ENCODE assay signal across 11 cellular contexts in genomic region chr1:178738780-178739179, GRCh38. TPM values are rescaled to one million over a fixed set of nuclear protein-coding genes. Genes with fewer than 3 reads are reported as not detected.
DNase-seq lines count a peak whose midpoint lies in the region; ATAC-seq and TF ChIP-seq lines count a peak whose summit lies in the region.
"Had no signal": no experiment of that assay in that cellular context is flagged by ENCODE, and none has a peak within 500 bp of the region (broad histone marks: within the 10 kb centered on the region; RNA-seq: fewer than 3 reads in every experiment).

No MANE protein-coding gene starts in this region.

- no peaks in the 10 kb centered on the region for H3K27me3 Mint-ChIP-seq in memory B cell
- no peaks in the 10 kb centered on the region for H3K27me3 Mint-ChIP-seq in stimulated activated memory B cell treated with anti-CD40 and anti-IgM and Interleukin-4, amounts not matched to agents 10 μg/mL and 1 μg/mL and 100 μg/mL, for 72 hours
- H3K27me3 Mint-ChIP-seq: CD4-positive, CD25-positive, alpha-beta regulatory T cell had no signal

- no peak overlapping the region for H3K56ac ChIP-seq in IMR-90 (ENCODE audit: extremely low read depth, insufficient read depth, low read length)

- peaks cover 98% of the 10 kb centered on the region for H3K79me2 ChIP-seq in OCI-LY1 (ENCODE audit: insufficient read depth, low read length)

- H3K18ac ChIP-seq in IMR-90 (ENCODE audit: low read depth, low read length) = no peak overlapping the region

- peaks cover 34% of the 10 kb centered on the region for H3K4me1 Mint-ChIP-seq in memory B cell
- peaks cover 61% of the 10 kb centered on the region for H3K4me1 Mint-ChIP-seq in stimulated activated memory B cell treated with anti-CD40 and anti-IgM and Interleukin-4, amounts not matched to agents 10 μg/mL and 1 μg/mL and 100 μg/mL, for 72 hours

- no peak overlapping the region for H4K8ac ChIP-seq in IMR-90 (ENCODE audit: low read depth in 2 of 2, low read length in 2 of 2)

- peaks cover 6% of the 10 kb centered on the region for H3K9me3 Mint-ChIP-seq in memory B cell
- H3K9me3 Mint-ChIP-seq in stimulated activated memory B cell treated with anti-CD40 and anti-IgM and Interleukin-4, amounts not matched to agents 10 μg/mL and 1 μg/mL and 100 μg/mL, for 72 hours = peaks cover 5% of the 10 kb centered on the region

- no peak overlapping the region for H2BK5ac ChIP-seq in IMR-90 (ENCODE audit: low read depth, low read length, poor library complexity, severe bottlenecking)

- H3K9me1 ChIP-seq in IMR-90 (ENCODE audit: insufficient read depth, low read length) = no peaks in the 10 kb centered on the region; the same call in 1 of the 2 replicates

- POLR2A ChIA-PET in IMR-90 (lab: Charles Lee; ENCODE audit: unreplicated experiment) = no interaction called here

- H3K9ac ChIP-seq in IMR-90 (ENCODE audit: low read depth, low read length) (no peak overlapping the region), OCI-LY1 (ENCODE audit: low read length) (no peak overlapping the region)
- H3K9ac ChIP-seq: BLaER1 treated with 17β-estradiol and CSF1 and Interleukin-3, amounts not matched to agents 10 nM and 100 nM had no signal

- in situ Hi-C loops in IMR-90 (cut with MboI; ENCODE audit: low sequenced_read_pairs) = loop anchor here (10.0 kb wide), 1 partner anchor 194 kb away; no protein-coding TSS in a partner anchor
- in situ Hi-C loops in ACHN (cut with HindIII; ENCODE audit: low pct_ligation_motif_present, low pct_unique_long_range_greater_than_20kb, low sequenced_read_pairs) = no loop called here

- no peak overlapping the region for H3K14ac ChIP-seq in IMR-90 (replicated peaks; ENCODE audit: low read depth, low read length)

- H2AFZ ChIP-seq in IMR-90 (replicated peaks; ENCODE audit: low read length, poor library complexity) = no peak overlapping the region
- H2AFZ ChIP-seq in OCI-LY1 (ENCODE audit: low read length) = no peak overlapping the region

- H3K36me3 ChIP-seq in IMR-90 (ENCODE audit: control insufficient read depth, insufficient read depth, low read length) (peaks cover 21% of the 10 kb centered on the region), OCI-LY1 (ENCODE audit: insufficient read depth, low read length) (peaks cover 100% of the 10 kb centered on the region)

- no peak overlapping the region for H4K5ac ChIP-seq in IMR-90 (ENCODE audit: low read depth, low read length)

- H2BK120ac ChIP-seq in IMR-90 (ENCODE audit: low read depth, low read length) = no peak overlapping the region

- no peak for ATAC-seq in IMR-90 (ENCODE audit: low read depth)
- no peak for ATAC-seq in memory B cell (ENCODE audit: low read depth)
- no peak for ATAC-seq in stimulated activated memory B cell treated with anti-CD40 and anti-IgM and Interleukin-4, amounts not matched to agents 10 μg/mL and 1 μg/mL and 100 μg/mL, for 72 hours

- no peak overlapping the region for H2AK9ac ChIP-seq in IMR-90 (replicated peaks; ENCODE audit: low read depth, low read length, poor library complexity)

- no peak overlapping the region for H3K4me3 Mint-ChIP-seq in memory B cell
- H3K4me3 Mint-ChIP-seq in stimulated activated memory B cell treated with anti-CD40 and anti-IgM and Interleukin-4, amounts not matched to agents 10 μg/mL and 1 μg/mL and 100 μg/mL, for 72 hours = no peak overlapping the region
- H3K4me3 Mint-ChIP-seq: CD4-positive, CD25-positive, alpha-beta regulatory T cell had no signal

- H3K27ac ChIP-seq in IMR-90 (ENCODE audit: insufficient read depth, low read length) (no peak overlapping the region), OCI-LY1 (ENCODE audit: low read depth, low read length, poor library complexity, severe bottlenecking) (peak overlapping the region; percentile 3)
- H3K27ac ChIP-seq: BLaER1 treated with 17β-estradiol and CSF1 and Interleukin-3, amounts not matched to agents 10 nM and 100 nM had no signal

- dilution Hi-C loops in IMR-90 (cut with HindIII; ENCODE audit: low sequenced_read_pairs, unreplicated experiment) = no loop called here

- H3K23ac ChIP-seq in IMR-90 (ENCODE audit: low read depth, low read length) = no peak overlapping the region

- H3K27me3 ChIP-seq in IMR-90 (ENCODE audit: control insufficient read depth, insufficient read depth, low read length) (no peaks in the 10 kb centered on the region), OCI-LY1 (ENCODE audit: insufficient read depth, low read length) (no peaks in the 10 kb centered on the region)
- H3K27me3 ChIP-seq: BLaER1 treated with 17β-estradiol and CSF1 and Interleukin-3, amounts not matched to agents 10 nM and 100 nM had no signal

- H3K79me1 ChIP-seq in IMR-90 (ENCODE audit: low read depth in 1 of 2, low read length in 2 of 2) = peaks cover 24 to 44% of the 10 kb centered on the region in 2 experiments

- DNase-seq in IMR-90 = no peak
- DNase-seq in memory B cell (ENCODE audit: low spot score in 2 of 2) = no peak
- no peak for DNase-seq in DMS79 treated with DMSO at 0.1 percent for 48 hours (lab: John Stamatoyannopoulos, UW)
- no peak for DNase-seq in GOT3 (lab: John Stamatoyannopoulos, UW)
- DNase-seq in ACHN = no peak
- DNase-seq: AML-193; CD4-positive, CD25-positive, alpha-beta regulatory T cell; DMS53 had no signal

- WGBS in IMR-90 (ENCODE audit: extremely low coverage in 2 of 2, insufficient read length in 1 of 2), 2 experiments = no CpG with 5 or more reads among the region's 1 CpG

- H3K27ac Mint-ChIP-seq in memory B cell = peak overlapping the region; percentile 94
- H3K27ac Mint-ChIP-seq in stimulated activated memory B cell treated with anti-CD40 and anti-IgM and Interleukin-4, amounts not matched to agents 10 μg/mL and 1 μg/mL and 100 μg/mL, for 72 hours = peak overlapping the region; percentile 74
- H3K27ac Mint-ChIP-seq: CD4-positive, CD25-positive, alpha-beta regulatory T cell had no signal

- H3K4me1 ChIP-seq in IMR-90 (ENCODE audit: control insufficient read depth, insufficient read depth, low read length) (no peaks in the 10 kb centered on the region; the same call in 1 of the 2 replicates), OCI-LY1 (ENCODE audit: insufficient read depth, low read length, severe bottlenecking) (peaks cover 8% of the 10 kb centered on the region)

- H3K4me3 ChIP-seq in IMR-90 (ENCODE audit: insufficient read depth, low read depth, low read length) = no peak overlapping the region
- no peak overlapping the region for H3K4me3 ChIP-seq in OCI-LY1 (ENCODE audit: low read depth, low read length, poor library complexity, severe bottlenecking)
- H3K4me3 ChIP-seq: BLaER1 treated with 17β-estradiol and CSF1 and Interleukin-3, amounts not matched to agents 10 nM and 100 nM had no signal

- no peak for TF ChIP-seq POLR2A in IMR-90 (IDR thresholded peaks at IDR 0.05; ENCODE audit: low read depth, low read length)

- H3K9me2 ChIP-seq in OCI-LY1 (ENCODE audit: low read depth, low read length) = no peaks in the 10 kb centered on the region

- CTCF ChIA-PET in IMR-90 (lab: Yijun Ruan, JAX) = interaction anchor here (1.1 to 1.3 kb wide), 2 partner anchors 12 to 196 kb away, joined by 3 to 4 read pairs; no protein-coding TSS in a partner anchor

- H3K4ac ChIP-seq in IMR-90 (ENCODE audit: low read depth, low read length) = no peak overlapping the region

- H3K4me2 ChIP-seq in IMR-90 (ENCODE audit: low read depth, low read length) (no peak overlapping the region), OCI-LY1 (ENCODE audit: low read length) (no peak overlapping the region)
- H3K4me2 ChIP-seq: BLaER1 treated with 17β-estradiol and CSF1 and Interleukin-3, amounts not matched to agents 10 nM and 100 nM had no signal

- no peak overlapping the region; the same call in 2 of the 3 replicates for H2BK15ac ChIP-seq in IMR-90 (ENCODE audit: low read depth, low read length)

- no peak for TF ChIP-seq RAD21 in IMR-90 (IDR thresholded peaks at IDR 0.05; ENCODE audit: low read length)

- H4K20me1 ChIP-seq in IMR-90 (ENCODE audit: insufficient read depth, low read length) (peaks cover 11% of the 10 kb centered on the region; the same call in 1 of the 2 replicates), OCI-LY1 (ENCODE audit: insufficient read depth, low read length) (peaks cover 5% of the 10 kb centered on the region; the same call in 1 of the 2 replicates)
- H4K20me1 ChIP-seq: BLaER1 treated with 17β-estradiol and CSF1 and Interleukin-3, amounts not matched to agents 10 nM and 100 nM had no signal

- intact Hi-C loops in IMR-90 (cut with micrococcal nuclease) = no loop called here

- H2AK5ac ChIP-seq in IMR-90 (ENCODE audit: low read depth, low read length) = no peak overlapping the region

- no peak overlapping the region for H4K91ac ChIP-seq in IMR-90 (ENCODE audit: insufficient read depth, low read depth, low read length)

- BruUV-seq in IMR-90 (replicated peaks; lab: Mats Ljungman, UMichigan) = no TSS peak

- H3K9me3 ChIP-seq in IMR-90 (ENCODE audit: control insufficient read depth, insufficient read depth, low read length) (no peaks in the 10 kb centered on the region), OCI-LY1 (ENCODE audit: low read length) (peaks cover 4% of the 10 kb centered on the region)

- TF ChIP-seq CTCF in IMR-90 (conservative IDR thresholded peaks at IDR 0.05; ENCODE audit: low read depth, low read length) = no peak
- TF ChIP-seq CTCF in OCI-LY1 (IDR thresholded peaks at IDR 0.05; ENCODE audit: low read length) = no peak

- H3K36me3 Mint-ChIP-seq in memory B cell = peaks cover 70% of the 10 kb centered on the region
- H3K36me3 Mint-ChIP-seq in stimulated activated memory B cell treated with anti-CD40 and anti-IgM and Interleukin-4, amounts not matched to agents 10 μg/mL and 1 μg/mL and 100 μg/mL, for 72 hours = peaks cover 87% of the 10 kb centered on the region

- H2BK20ac ChIP-seq in IMR-90 (ENCODE audit: low read depth, low read length) = no peak overlapping the region

- H3F3A ChIP-seq in OCI-LY1 (ENCODE audit: insufficient read depth, low read length) = no peaks in the 10 kb centered on the region; the same call in 1 of the 2 replicates

TF ChIP-seq in IMR-90, 13 proteins besides CTCF, POLR2A, EP300 and RAD21:
- TF ChIP-seq MAFK (IDR thresholded peaks at IDR 0.05; ENCODE audit: low read depth, low read length) (peak; percentile 39), CHD1 (IDR thresholded peaks at IDR 0.05; ENCODE audit: low read depth, low read length) (no peak), MXI1 (IDR thresholded peaks at IDR 0.05; ENCODE audit: borderline replicate concordance, low read depth, low read length) (no peak), SMC3 (IDR thresholded peaks at IDR 0.05; ENCODE audit: low read depth, low read length) (no peak), RCOR1 (IDR thresholded peaks at IDR 0.05; ENCODE audit: insufficient replicate concordance, low read length) (no peak)
TF ChIP-seq in IMR-90: peak in this region for 1.

RNA-seq across cellular contexts. Expression of gene RALGPS2, which starts 13.7 kb away (rescaled TPM):
- total RNA-seq in IMR-90 (2012; rRNA removed) = 97.8 and 148 TPM in 2 replicates
- 9.7 and 13.8 TPM in 2 replicates for polyA plus RNA-seq in IMR-90 (2012; rRNA removed)
- 3.7 and 5.6 TPM in 2 replicates for polyA plus RNA-seq in IMR-90 (2012; cell fraction: cytosol; rRNA removed)
- polyA plus RNA-seq in IMR-90 (2012; cell fraction: nucleus; rRNA removed; ENCODE audit: low replicate concordance) = 5.6 and 27.7 TPM in 2 replicates
